10 cellular contexts compared by ENCODE assay signal in the genomic region with DNA sequence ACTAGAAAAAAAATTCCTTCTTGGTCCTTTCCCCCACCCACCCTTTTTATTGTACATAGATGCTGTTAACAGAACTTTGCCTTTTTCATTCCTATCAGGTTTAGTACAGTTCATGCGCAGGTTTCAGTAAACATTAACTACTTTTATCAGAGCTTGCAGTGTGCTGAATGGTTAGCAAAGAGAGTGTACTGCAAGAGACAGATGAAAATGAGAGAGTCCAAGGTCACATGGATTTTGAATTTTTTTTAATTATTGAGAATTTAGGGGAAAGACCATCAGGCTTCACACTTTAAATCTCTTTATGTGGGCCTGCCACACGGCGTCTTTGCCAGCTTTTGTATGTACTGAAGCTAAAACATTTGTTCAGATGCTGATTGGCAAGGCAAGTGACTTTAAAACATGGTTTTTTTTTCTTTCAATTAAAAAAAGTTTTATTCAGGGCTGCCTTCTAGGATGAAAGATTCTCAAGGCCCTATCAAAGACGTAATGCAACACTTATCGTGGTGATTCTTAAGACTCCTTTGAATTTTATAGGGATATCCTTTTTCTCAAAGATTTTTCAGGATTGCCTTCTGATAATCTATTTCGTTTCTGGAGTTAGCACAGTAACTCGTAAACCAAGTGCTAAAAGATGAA. TPM values are rescaled to one million over a fixed set of nuclear protein-coding genes. Genes with fewer than 3 reads are reported as not detected.
DNase-seq lines count a peak whose midpoint lies in the region; ATAC-seq and TF ChIP-seq lines count a peak whose summit lies in the region.
"Had no signal": no experiment of that assay in that cellular context is flagged by ENCODE, and none has a peak within 500 bp of the region (broad histone marks: within the 10 kb centered on the region; RNA-seq: fewer than 3 reads in every experiment).

No MANE protein-coding gene starts in this region.

- intact Hi-C loops in heart left ventricle (cut with DNase I): loop anchor here in 6 of 10 donors (2.0 to 5.0 kb wide), 3 partner anchors 27 to 33 kb away; a partner anchor contains a TSS
- intact Hi-C loops in right cardiac atrium (cut with DNase I): no loop called here
- intact Hi-C loops in lower lobe of right lung (cut with DNase I): no loop called here
- intact Hi-C loops in uterus (cut with DNase I; ENCODE audit: low total_unique reads): no loop called here

- DNase-seq in heart left ventricle: no peak
- no peak for DNase-seq in right cardiac atrium
- DNase-seq in lower lobe of right lung: no peak
- DNase-seq in uterus: no peak
- no peak for DNase-seq in activated gamma-delta T cell treated with Interleukin-2 at 50 U/mL for 16 hours
- DNase-seq in amygdala (lab: John Stamatoyannopoulos, UW): no peak
- DNase-seq: activated CD4-positive, alpha-beta T cell treated with anti-CD3 and anti-CD28 coated beads for 48 hours; NCI-H1417 treated with DMSO at 0.1 percent for 48 hours had no signal

- H3K4me3 Mint-ChIP-seq in activated naive CD8-positive, alpha-beta T cell: peak overlapping the region; percentile 89

- H3K9me3 Mint-ChIP-seq in activated naive CD8-positive, alpha-beta T cell (ENCODE audit: low read depth): no peaks in the 10 kb centered on the region

- TF ChIP-seq CTCF in heart left ventricle (IDR thresholded peaks at IDR 0.05) (no peak), lower lobe of right lung (IDR thresholded peaks at IDR 0.05) (no peak), uterus (IDR thresholded peaks at IDR 0.05) (no peak)

- ATAC-seq in heart left ventricle (no peak), right cardiac atrium (no peak), lower lobe of right lung (no peak), GM21526 (IDR thresholded peaks at IDR 0.05; ENCODE audit: low FRiP score, unreplicated experiment) (no peak)

- H3K4me3 ChIP-seq in heart left ventricle (peak overlapping the region in 2 of 12 donors; percentile 60 to 66), right cardiac atrium (ENCODE audit: low read length) (no peak overlapping the region), lower lobe of right lung (no peak overlapping the region), uterus (no peak overlapping the region)

- H3K9me3 ChIP-seq in heart left ventricle (no peaks in the 10 kb centered on the region), right cardiac atrium (ENCODE audit: control insufficient read depth, low read length) (no peaks in the 10 kb centered on the region), lower lobe of right lung (no peaks in the 10 kb centered on the region), uterus (no peaks in the 10 kb centered on the region)

- TF ChIP-seq POLR2A in heart left ventricle (IDR thresholded peaks at IDR 0.05) (no peak), uterus (IDR thresholded peaks at IDR 0.05) (no peak)

- 73 to 86% (median 76%) methylated on average over 7 of the region's 7 CpGs for WGBS in heart left ventricle, 4 donors
- 75% methylated on average over 7 of the region's 7 CpGs for WGBS in right cardiac atrium

- H3K27me3 ChIP-seq in heart left ventricle (no peaks in the 10 kb centered on the region), right cardiac atrium (ENCODE audit: control insufficient read depth, insufficient read depth) (no peaks in the 10 kb centered on the region), lower lobe of right lung (ENCODE audit: low read depth) (no peaks in the 10 kb centered on the region), uterus (no peaks in the 10 kb centered on the region)

- no peaks in the 10 kb centered on the region for H3K36me3 Mint-ChIP-seq in activated naive CD8-positive, alpha-beta T cell

- H3K4me1 Mint-ChIP-seq in activated naive CD8-positive, alpha-beta T cell (ENCODE audit: low read depth): peaks cover 73% of the 10 kb centered on the region

- H3K4me1 ChIP-seq in heart left ventricle (peaks cover 4 to 88% (median 58%) of the 10 kb centered on the region in 12 donors), right cardiac atrium (ENCODE audit: control insufficient read depth, insufficient read depth, low read length) (peaks cover 9% of the 10 kb centered on the region), lower lobe of right lung (peaks cover 85% of the 10 kb centered on the region), uterus (peaks cover 0 to 7% of the 10 kb centered on the region in 2 donors)

- H3K27ac Mint-ChIP-seq in activated naive CD8-positive, alpha-beta T cell: peak overlapping the region; percentile 94

- H3K27ac ChIP-seq in heart left ventricle: peak overlapping the region in 10 of 12 donors; percentile 88 to 96 (median 94)
- no peak overlapping the region for H3K27ac ChIP-seq in right cardiac atrium (ENCODE audit: low read length)
- H3K27ac ChIP-seq in lower lobe of right lung: peak overlapping the region; percentile 96
- peak overlapping the region; percentile 95 to 98 for H3K27ac ChIP-seq in uterus

- H3K36me3 ChIP-seq in heart left ventricle (no peaks in the 10 kb centered on the region), lower lobe of right lung (no peaks in the 10 kb centered on the region), uterus (no peaks in the 10 kb centered on the region)

- H3K27me3 Mint-ChIP-seq in activated naive CD8-positive, alpha-beta T cell: no peaks in the 10 kb centered on the region

RNA-seq across cellular contexts. Expression of a gene that starts 32.2 kb away (rescaled TPM):
- 10 to 100 TPM; 28.6 to 49.4 (median 40.1) TPM for total RNA-seq in heart left ventricle
- polyA plus RNA-seq in heart left ventricle: 1 to 10 TPM; 8.7 to 9.1 TPM
- 10 to 100 TPM; 35.3 to 40.4 (median 38.0) TPM for total RNA-seq in right cardiac atrium
- 7.8 TPM for polyA plus RNA-seq in right cardiac atrium
- 62.8 TPM for total RNA-seq in lower lobe of right lung
- total RNA-seq in uterus: 10 to 100 TPM; 15.1 to 65.9 (median 22.7) TPM

Comparison
In these comparisons a context has a peak if more than half of its experiments do, and no peak if none do; other contexts are left out.
1. intact Hi-C loops: an anchor here in heart left ventricle (2.0 to 5.0 kb wide); none called in right cardiac atrium, lower lobe of right lung and uterus.